Comparison of ENCODE assay signal across 12 cellular contexts in the genomic region with DNA sequence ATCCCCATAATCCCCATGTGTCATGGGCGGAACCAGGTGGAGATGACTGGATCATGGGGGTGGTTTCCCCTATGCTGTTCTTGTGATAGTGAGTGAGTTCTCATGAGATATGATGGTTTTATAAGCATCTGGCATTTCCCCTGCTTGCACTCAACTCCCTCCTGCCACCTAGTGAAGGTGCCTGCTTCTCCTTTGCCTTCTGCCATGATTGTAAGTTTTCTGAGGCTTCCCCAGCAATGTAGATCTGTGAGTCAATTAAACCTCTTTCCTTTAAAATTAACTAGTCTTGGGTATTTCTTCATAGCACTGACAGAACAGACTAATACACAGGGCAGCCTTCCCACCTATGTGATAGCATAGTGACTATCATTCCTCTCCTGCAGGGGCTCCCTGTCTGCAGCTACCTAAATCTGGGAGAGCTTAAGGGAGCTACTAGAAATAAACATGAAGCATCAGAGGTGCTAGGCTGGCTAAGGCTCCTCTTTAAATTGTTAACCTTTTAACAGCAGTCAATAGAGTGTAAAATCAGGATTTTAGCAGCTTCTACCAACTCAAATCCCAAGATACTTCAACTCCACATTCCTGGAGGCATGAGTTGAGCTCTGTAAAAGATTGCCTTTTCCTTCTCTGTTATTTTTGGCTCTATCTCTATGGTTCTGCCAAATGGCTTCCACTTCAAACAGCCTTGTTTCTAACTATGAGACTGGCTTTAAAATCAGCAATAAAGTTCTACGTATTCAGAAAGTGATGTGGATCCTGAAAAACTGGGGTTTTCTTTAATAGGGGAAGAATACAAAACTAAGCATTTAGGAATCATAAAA.
A peak's percentile ranks its signal among the peaks of the same experiment; 100 is the strongest.
DNase-seq lines count a peak whose midpoint lies in the region; ATAC-seq and TF ChIP-seq lines count a peak whose summit lies in the region.
"Had no signal": no experiment of that assay in that cellular context is flagged by ENCODE, and none has a peak within 500 bp of the region (broad histone marks: within the 10 kb centered on the region; RNA-seq: fewer than 3 reads in every experiment).

No MANE protein-coding gene starts in this region.

- TF ChIP-seq EP300 in suprapubic skin (IDR thresholded peaks at IDR 0.05), result no peak

- 81 to 90% methylated on average over 2 of the region's 2 CpGs for WGBS in lower leg skin, 2 donors
- WGBS in suprapubic skin, result 89% methylated on average over 2 of the region's 2 CpGs

- peaks cover 15% of the 10 kb centered on the region for H3K36me3 Mint-ChIP-seq in HFFc6 (ENCODE audit: low read depth)
- peaks cover 5% of the 10 kb centered on the region for H3K36me3 Mint-ChIP-seq in endothelial cell (ENCODE audit: low read depth, unreplicated experiment)

- H3K4me1 Mint-ChIP-seq in HFFc6 (ENCODE audit: low read depth), result peaks cover 16% of the 10 kb centered on the region
- H3K4me1 Mint-ChIP-seq in endothelial cell (ENCODE audit: unreplicated experiment), result no peaks in the 10 kb centered on the region

- no peak overlapping the region for H3K4me3 Mint-ChIP-seq in HFFc6
- H3K4me3 Mint-ChIP-seq in endothelial cell (ENCODE audit: unreplicated experiment), result no peak overlapping the region
- H3K4me3 Mint-ChIP-seq: CD4-positive, alpha-beta T cell; stimulated activated memory B cell treated with anti-CD40 and anti-IgM and Interleukin-4, amounts not matched to agents 10 μg/mL and 1 μg/mL and 100 μg/mL, for 72 hours; T-helper 2 cell treated with Interferon-gamma antibody and Interleukin-4, amounts not matched to agents 5 μg/mL and 100 μg/mL, for 36 hours had no signal

- in situ Hi-C loops in brain microvascular endothelial cell (cut with HindIII; ENCODE audit: low pct_ligation_motif_present, low sequenced_read_pairs), result no loop called here

- H3K4me1 ChIP-seq in A673 (ENCODE audit: insufficient read depth, low read length, poor library complexity, severe bottlenecking), result no peaks in the 10 kb centered on the region
- H3K4me1 ChIP-seq in suprapubic skin, result no peaks in the 10 kb centered on the region

- no TSS peak for BruUV-seq in A673 (replicated peaks; lab: Mats Ljungman, UMichigan)

- POLR2A ChIA-PET in A673 (lab: Charles Lee; ENCODE audit: low non-redundant PET), result no interaction called here

- no peak for ATAC-seq in HG03432 (IDR thresholded peaks at IDR 0.05; ENCODE audit: unreplicated experiment)
- ATAC-seq: stimulated activated memory B cell treated with anti-CD40 and anti-IgM and Interleukin-4, amounts not matched to agents 10 μg/mL and 1 μg/mL and 100 μg/mL, for 72 hours had no signal

- H3K27me3 Mint-ChIP-seq in HFFc6 (ENCODE audit: insufficient read depth) (no peaks in the 10 kb centered on the region), endothelial cell (ENCODE audit: unreplicated experiment) (no peaks in the 10 kb centered on the region)
- H3K27me3 Mint-ChIP-seq: CD4-positive, alpha-beta T cell; stimulated activated memory B cell treated with anti-CD40 and anti-IgM and Interleukin-4, amounts not matched to agents 10 μg/mL and 1 μg/mL and 100 μg/mL, for 72 hours had no signal

- CTCF ChIA-PET in A673 (lab: Charles Lee), result no interaction called here

- TF ChIP-seq CTCF in A673 (conservative IDR thresholded peaks at IDR 0.05; ENCODE audit: low read depth, low read length) (peak; percentile 37; the same call in 1 of the 2 replicates), HFFc6 (IDR thresholded peaks at IDR 0.05) (peak; percentile 53; the same call in 1 of the 2 replicates), brain microvascular endothelial cell (IDR thresholded peaks at IDR 0.05; ENCODE audit: low read depth, low read length, missing control alignments) (peak; percentile 24), lower leg skin (IDR thresholded peaks at IDR 0.05) (no peak), suprapubic skin (IDR thresholded peaks at IDR 0.05) (no peak), endothelial cell (IDR thresholded peaks at IDR 0.05; ENCODE audit: unreplicated experiment) (no peak)

- no peaks in the 10 kb centered on the region for H3K9me3 Mint-ChIP-seq in HFFc6
- no peaks in the 10 kb centered on the region for H3K9me3 Mint-ChIP-seq in endothelial cell (ENCODE audit: unreplicated experiment)

- no peaks in the 10 kb centered on the region for H3K9me3 ChIP-seq in A673 (ENCODE audit: low read depth, low read length, poor library complexity, severe bottlenecking)
- H3K9me3 ChIP-seq in suprapubic skin, result no peaks in the 10 kb centered on the region

- H3K27ac ChIP-seq in A673 (ENCODE audit: low read depth, low read length, poor library complexity, severe bottlenecking) (no peak overlapping the region), brain microvascular endothelial cell (peak overlapping the region; percentile 58), suprapubic skin (no peak overlapping the region)

- H3K4me3 ChIP-seq in A673 (ENCODE audit: low read depth, low read length, poor library complexity, severe bottlenecking) (no peak overlapping the region), brain microvascular endothelial cell (ENCODE audit: low read depth, low read length) (no peak overlapping the region), lower leg skin (ENCODE audit: low read depth, poor library complexity, severe bottlenecking) (no peak overlapping the region), suprapubic skin (no peak overlapping the region)

- DNase-seq in A673 (ENCODE audit: low spot score) (no peak), HFFc6 (no peak), brain microvascular endothelial cell (peak; percentile 38), hepatic stellate cell (ENCODE audit: low spot score) (peak; percentile 21), lower leg skin (ENCODE audit: low spot score in 2 of 2) (no peak), suprapubic skin (ENCODE audit: low spot score in 2 of 2) (no peak), endothelial cell (ENCODE audit: low spot score) (no peak)
- DNase-seq: CD4-positive, alpha-beta T cell; NCI-H1417 treated with DMSO at 0.1 percent for 48 hours had no signal

- H3K27ac Mint-ChIP-seq in HFFc6, result peak overlapping the region; percentile 54; the same call in 1 of the 2 replicates
- no peak overlapping the region for H3K27ac Mint-ChIP-seq in endothelial cell (ENCODE audit: unreplicated experiment)
- H3K27ac Mint-ChIP-seq: CD4-positive, alpha-beta T cell; stimulated activated memory B cell treated with anti-CD40 and anti-IgM and Interleukin-4, amounts not matched to agents 10 μg/mL and 1 μg/mL and 100 μg/mL, for 72 hours; T-helper 2 cell treated with Interferon-gamma antibody and Interleukin-4, amounts not matched to agents 5 μg/mL and 100 μg/mL, for 36 hours had no signal

- intact Hi-C loops in A673 (cut with micrococcal nuclease; ENCODE audit: unreplicated experiment) (no loop called here), lower leg skin (cut with DNase I; ENCODE audit: low total_unique reads) (no loop called here)

- H3K27me3 ChIP-seq in A673 (replicated peaks; ENCODE audit: insufficient read depth, low read depth, low read length, poor library complexity), result no peaks in the 10 kb centered on the region
- H3K27me3 ChIP-seq in brain microvascular endothelial cell (replicated peaks), result no peaks in the 10 kb centered on the region
- H3K27me3 ChIP-seq in suprapubic skin, result no peaks in the 10 kb centered on the region

- TF ChIP-seq POLR2A in lower leg skin (IDR thresholded peaks at IDR 0.05) (no peak), suprapubic skin (IDR thresholded peaks at IDR 0.05) (no peak)

- H3K36me3 ChIP-seq in A673 (ENCODE audit: insufficient read depth, low read length, poor library complexity, severe bottlenecking) (no peaks in the 10 kb centered on the region), brain microvascular endothelial cell (replicated peaks) (no peaks in the 10 kb centered on the region), suprapubic skin (peaks cover 2% of the 10 kb centered on the region)

Comparison
In these comparisons a context has a peak if more than half of its experiments do, and no peak if none do; other contexts are left out.
1. DNase-seq: peak in brain microvascular endothelial cell (single experiment) and hepatic stellate cell (single experiment); none in A673 (single experiment), HFFc6 (single experiment), lower leg skin (0 of 2), suprapubic skin (0 of 2) and endothelial cell (single experiment).
2. CTCF ChIP-seq: peak in A673 (single experiment), HFFc6 (single experiment) and brain microvascular endothelial cell (single experiment); none in lower leg skin (0 of 3), suprapubic skin (0 of 2) and endothelial cell (single experiment).